In genomic region chr1:146021622-146022402, GRCh38 we compare ENCODE assay signal across 16 cellular contexts. TPM values are rescaled to one million over a fixed set of nuclear protein-coding genes. Genes with fewer than 3 reads are reported as not detected.
"Had no signal": no experiment of that assay in that cellular context is flagged by ENCODE, and none has a peak within 500 bp of the region (broad histone marks: within the 10 kb centered on the region; RNA-seq: fewer than 3 reads in every experiment).

Gene HJV (minus strand): TSS chr1:146021735. CDS start chr1:146020231, 1,504 bp downstream.

- H3K36me3 ChIP-seq: cardiac muscle cell, esophagus squamous epithelium, upper lobe of right lung had no signal

- H3K4me1 ChIP-seq: testis had no signal

- H3K4me3 ChIP-seq: cardiac muscle cell, esophagus squamous epithelium, lung, testis, upper lobe of right lung had no signal

- H3K9me3 ChIP-seq: esophagus squamous epithelium, testis, upper lobe of right lung had no signal

- DNase-seq: activated CD4-positive, alpha-beta T cell treated with anti-CD3 and anti-CD28 coated beads for 48 hours; activated CD8-positive, alpha-beta T cell treated with anti-CD3 and anti-CD28 coated beads, Interleukin-2, amount 10 ng/mL, durations not matched to agents 7 days and 5 days; activated naive CD4-positive, alpha-beta T cell treated with Interleukin-2 at 50 U/mL for 16 hours; activated naive CD8-positive, alpha-beta T cell treated with anti-CD3 and anti-CD28 coated beads, Interleukin-2, amount 50 U/mL, for 24 hours; esophagus squamous epithelium; foreskin fibroblast; naive thymus-derived CD8-positive, alpha-beta T cell; stimulated activated CD4-positive, alpha-beta T cell treated with anti-CD3 and anti-CD28 coated beads, Interleukin-4, amount 100 ng/mL, for 1 hour; T1000; testis; upper lobe of right lung had no signal

- H3K27me3 ChIP-seq: testis had no signal

- H3K27ac ChIP-seq: cardiac muscle cell, esophagus squamous epithelium, testis, upper lobe of right lung had no signal

- ATAC-seq: activated CD8-positive, alpha-beta T cell treated with anti-CD3 and anti-CD28 coated beads, Interleukin-2, amount 10 ng/mL, durations not matched to agents 7 days and 5 days; activated naive CD8-positive, alpha-beta T cell treated with anti-CD3 and anti-CD28 coated beads, Interleukin-2, amount 50 U/mL, for 24 hours; naive thymus-derived CD8-positive, alpha-beta T cell; upper lobe of right lung had no signal

RNA-seq across cellular contexts. Expression of gene HJV, which starts in this region (rescaled TPM):
- total RNA-seq: activated CD8-positive, alpha-beta T cell treated with anti-CD3 and anti-CD28 coated beads, Interleukin-2, amount 10 ng/mL, durations not matched to agents 7 days and 5 days; astrocyte; cardiac muscle cell; esophagus squamous epithelium; lung; naive thymus-derived CD8-positive, alpha-beta T cell; progenitor cell of endocrine pancreas; upper lobe of right lung had no signal
- polyA plus RNA-seq: cardiac muscle cell; keratinocyte; lung; naive thymus-derived CD8-positive, alpha-beta T cell had no signal
